ENCODE assay signal across 1 cellular context in genomic region chr1:1832151-1832550, GRCh38.
TF ChIP-seq lines count a peak whose summit lies in the region.

No MANE protein-coding gene starts in this region.

TF ChIP-seq in HepG2, 621 proteins besides CTCF, POLR2A, EP300 and RAD21:
- TF ChIP-seq ZNF142 (CRISPR knock-in tag; IDR thresholded peaks at IDR 0.05) = no peak
- no peak for TF ChIP-seq TIGD3 (CRISPR knock-in tag; IDR thresholded peaks at IDR 0.05; ENCODE audit: borderline replicate concordance)
- TF ChIP-seq ZNF251 (CRISPR knock-in tag; IDR thresholded peaks at IDR 0.05) = no peak
- TF ChIP-seq MTA1 (CRISPR knock-in tag; IDR thresholded peaks at IDR 0.05; ENCODE audit: borderline replicate concordance) = no peak
- TF ChIP-seq ZNF83 (CRISPR knock-in tag; IDR thresholded peaks at IDR 0.05; ENCODE audit: borderline replicate concordance) = no peak
- no peak for TF ChIP-seq ZNF275 (CRISPR knock-in tag; IDR thresholded peaks at IDR 0.05; ENCODE audit: borderline replicate concordance)
- TF ChIP-seq ZNF780A (CRISPR knock-in tag; IDR thresholded peaks at IDR 0.05) = no peak
- no peak for TF ChIP-seq ZNF318 (CRISPR knock-in tag; IDR thresholded peaks at IDR 0.05)
